ENCODE assay signal across 8 cellular contexts in the genomic region with DNA sequence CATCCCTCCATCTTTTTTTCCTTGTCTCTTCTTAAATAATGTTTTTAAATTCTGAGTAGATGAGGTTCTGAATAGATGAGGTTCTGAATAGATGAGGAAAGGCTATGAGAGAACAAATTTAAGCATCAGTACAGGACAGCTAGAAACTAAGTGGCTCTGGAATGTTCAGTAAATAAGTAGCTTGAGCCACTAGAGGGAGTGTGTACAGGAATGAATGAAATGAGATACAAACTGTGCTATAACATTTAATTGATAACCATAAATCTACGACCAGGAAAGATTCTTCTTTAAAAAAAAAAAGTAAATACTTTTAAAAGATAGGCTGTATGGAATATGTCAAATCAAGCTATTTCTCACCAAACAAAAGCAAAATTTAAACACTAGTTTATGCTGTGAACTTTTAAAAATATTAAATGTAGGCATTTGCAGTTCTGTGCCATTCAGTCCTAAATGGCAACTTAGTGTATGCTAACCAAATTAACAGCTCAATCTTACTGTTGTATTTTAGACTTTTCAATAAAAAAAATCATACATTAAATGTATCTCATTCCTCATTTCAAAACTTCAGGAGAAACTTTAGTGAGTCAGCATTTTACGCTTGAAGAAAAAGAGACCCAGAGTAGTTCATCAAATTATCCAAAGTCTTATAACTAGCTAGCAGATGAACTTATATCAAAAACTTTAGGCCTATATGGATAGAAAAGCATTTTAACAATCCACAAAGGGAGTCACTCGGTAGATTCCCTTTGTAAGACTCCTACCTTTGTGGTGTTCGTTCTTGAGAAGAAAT.
A peak's percentile ranks its signal among the peaks of the same experiment; 100 is the strongest.
DNase-seq lines count a peak whose midpoint lies in the region; ATAC-seq and TF ChIP-seq lines count a peak whose summit lies in the region.

No MANE protein-coding gene starts in this region.

- H3K4me3 ChIP-seq in choroid plexus epithelial cell (ENCODE audit: low read depth, low read length), result no peak overlapping the region

- DNase-seq in NCI-H2227 (lab: John Stamatoyannopoulos, UW; ENCODE audit: unreplicated experiment) (peak; percentile 1), NCI-H2227 treated with DMSO at 0.1 percent for 48 hours (lab: John Stamatoyannopoulos, UW) (no peak), NCI-H748 treated with DMSO at 0.1 percent for 48 hours (lab: John Stamatoyannopoulos, UW) (peak; percentile 28), choroid plexus epithelial cell (ENCODE audit: low read depth) (peak; percentile 84), medulla oblongata (ENCODE audit: extremely low spot score) (peak; percentile 52)
- no peak for DNase-seq in stimulated activated CD4-positive, alpha-beta T cell treated with anti-CD3 and anti-CD28 coated beads, Interleukin-12 subunit alpha, Interleukin-12 subunit beta, amount 100 ng/mL, for 4 hours
- no peak for DNase-seq in activated CD4-positive, alpha-beta T cell treated with anti-CD3 and anti-CD28 coated beads for 1 hour

- ATAC-seq in GM18870 (IDR thresholded peaks at IDR 0.05; ENCODE audit: unreplicated experiment), result no peak

- peak; percentile 69 for TF ChIP-seq CTCF in choroid plexus epithelial cell (conservative IDR thresholded peaks at IDR 0.05; ENCODE audit: low read depth, low read length)

Comparison
In these comparisons a context has a peak if more than half of its experiments do, and no peak if none do; other contexts are left out.
1. DNase-seq: peak in NCI-H2227 (single experiment), NCI-H748 treated with DMSO at 0.1 percent for 48 hours (single experiment), choroid plexus epithelial cell (single experiment) and medulla oblongata (single experiment); none in NCI-H2227 treated with DMSO at 0.1 percent for 48 hours (single experiment), stimulated activated CD4-positive, alpha-beta T cell treated with anti-CD3 and anti-CD28 coated beads, Interleukin-12 subunit alpha, Interleukin-12 subunit beta, amount 100 ng/mL, for 4 hours (single experiment) and activated CD4-positive, alpha-beta T cell treated with anti-CD3 and anti-CD28 coated beads for 1 hour (single experiment).